Comparison of ENCODE assay signal across 8 cellular contexts in genomic region chr5:119071573-119071874, GRCh38. TPM values are rescaled to one million over a fixed set of nuclear protein-coding genes. Genes with fewer than 3 reads are reported as not detected.
DNase-seq lines count a peak whose midpoint lies in the region; ATAC-seq and TF ChIP-seq lines count a peak whose summit lies in the region.

No MANE protein-coding gene starts in this region.

- WGBS in mammary epithelial cell (ENCODE audit: low coverage, missing lambda C conversion rate): 0% methylated on average over 6 of the region's 18 CpGs
- 0% methylated on average over 18 of the region's 18 CpGs for WGBS in mesenchymal stem cell
- WGBS in urinary bladder: under 1% methylated on average over 18 of the region's 18 CpGs

- DNase-seq in Right ventricle myocardium inferior (ENCODE audit: missing footprints): no peak
- DNase-seq in cardiac septum (ENCODE audit: low spot score): no peak
- no peak for DNase-seq in HL-60 (ENCODE audit: low read depth in 1 of 2, low spot score in 1 of 2)
- no peak for DNase-seq in mammary epithelial cell
- DNase-seq in mesenchymal stem cell: no peak
- DNase-seq in NCI-H1105 (lab: John Stamatoyannopoulos, UW): no peak

- H3K23ac ChIP-seq in mesenchymal stem cell (ENCODE audit: low read length in 2 of 2): peak overlapping the region; percentile 29 to 79

- H3K4me1 ChIP-seq in mammary epithelial cell (ENCODE audit: insufficient read depth, low read length): peaks cover 8% of the 10 kb centered on the region
- peaks cover 7% of the 10 kb centered on the region for H3K4me1 ChIP-seq in mesenchymal stem cell (ENCODE audit: control insufficient read depth, insufficient read depth, low read depth, low read length)
- H3K4me1 ChIP-seq in urinary bladder (ENCODE audit: insufficient read depth): no peaks in the 10 kb centered on the region

- ATAC-seq in Right ventricle myocardium inferior: peak; percentile 15
- ATAC-seq in HG03432 (IDR thresholded peaks at IDR 0.05; ENCODE audit: unreplicated experiment): no peak

- peak overlapping the region in 1 of 2 experiments; percentile 40 for H2BK12ac ChIP-seq in mesenchymal stem cell (ENCODE audit: low read length in 2 of 2)

- H3K14ac ChIP-seq in mesenchymal stem cell (ENCODE audit: low read length in 2 of 2): peak overlapping the region in 1 of 2 experiments; percentile 72

- H3K9ac ChIP-seq in mammary epithelial cell (ENCODE audit: insufficient read depth, low read length) (peak overlapping the region; percentile 89), mesenchymal stem cell (ENCODE audit: low read length) (peak overlapping the region; percentile 99)

- peak overlapping the region; percentile 98 for H2BK120ac ChIP-seq in mesenchymal stem cell (ENCODE audit: low read depth, low read length)

- peak overlapping the region; percentile 93 to 99 for H3K4ac ChIP-seq in mesenchymal stem cell (ENCODE audit: low read depth in 1 of 2, low read length in 2 of 2)

- H4K8ac ChIP-seq in mesenchymal stem cell (ENCODE audit: low read length): peak overlapping the region; percentile 98

- BruUV-seq in mammary epithelial cell (replicated peaks; lab: Mats Ljungman, UMichigan): no TSS peak

- H3K79me1 ChIP-seq in mesenchymal stem cell (replicated peaks; ENCODE audit: low read length, poor library complexity, severe bottlenecking): peaks cover 9% of the 10 kb centered on the region

- H4K20me1 ChIP-seq in mammary epithelial cell (ENCODE audit: insufficient read depth, low read length): no peaks in the 10 kb centered on the region

- peak overlapping the region; percentile 79 for H3K4me3 ChIP-seq in HL-60 (replicated peaks; ENCODE audit: insufficient read depth, low read length)
- H3K4me3 ChIP-seq in mammary epithelial cell (replicated peaks in 1 of 3; ENCODE audit: insufficient read depth in 1 of 3, low read depth in 2 of 3, low read length in 3 of 3): peak overlapping the region; percentile 94 to 98 (median 98)
- peak overlapping the region; percentile 84 to 88 for H3K4me3 ChIP-seq in mesenchymal stem cell (ENCODE audit: insufficient read depth in 1 of 2, low read depth in 1 of 2, low read length in 2 of 2)
- peak overlapping the region; percentile 85 for H3K4me3 ChIP-seq in urinary bladder (ENCODE audit: low read depth, low read length)

- H3K27me3 ChIP-seq in HL-60 (ENCODE audit: insufficient read depth, poor library complexity, severe bottlenecking) (no peaks in the 10 kb centered on the region), mammary epithelial cell (ENCODE audit: insufficient read depth, low read length) (no peaks in the 10 kb centered on the region), mesenchymal stem cell (ENCODE audit: control insufficient read depth in 1 of 2, insufficient read depth in 1 of 2, low read length in 2 of 2) (no peaks in the 10 kb centered on the region)

- H3K18ac ChIP-seq in mesenchymal stem cell (ENCODE audit: low read depth in 1 of 2, low read length in 2 of 2): peak overlapping the region; percentile 85 to 96

- H2BK5ac ChIP-seq in mesenchymal stem cell (ENCODE audit: low read depth, low read length, poor library complexity, severe bottlenecking): no peak overlapping the region

- intact Hi-C loops in Right ventricle myocardium inferior (cut with DNase I) (loop anchor here (1.0 to 2.0 kb wide), 3 partner anchors 83 to 381 kb away; partner anchors contain the start of genes DTWD2 and HSD17B4), cardiac septum (cut with DNase I) (loop anchor here (2.0 to 5.0 kb wide), 3 partner anchors 84 to 381 kb away; partner anchors contain the start of genes DTWD2 and HSD17B4), mammary epithelial cell (cut with micrococcal nuclease) (loop anchor here (1.0 to 5.0 kb wide), 4 partner anchors 83 to 340 kb away; partner anchors contain the start of gene DTWD2)

- CTCF ChIA-PET in mammary epithelial cell (lab: Charles Lee; ENCODE audit: low non-redundant PET): no interaction called here

- H2AFZ ChIP-seq in mammary epithelial cell (ENCODE audit: low read depth, low read length) (peak overlapping the region; percentile 99), mesenchymal stem cell (ENCODE audit: low read depth, low read length) (peak overlapping the region; percentile 97)

- H2BK15ac ChIP-seq in mesenchymal stem cell (ENCODE audit: low read depth, poor library complexity, severe bottlenecking): peak overlapping the region; percentile 83

- H3K36me3 ChIP-seq in mammary epithelial cell (ENCODE audit: insufficient read depth, low read length) (no peaks in the 10 kb centered on the region), mesenchymal stem cell (ENCODE audit: control insufficient read depth in 1 of 2, insufficient read depth in 2 of 2, low read depth in 1 of 2, low read length in 2 of 2) (no peaks in the 10 kb centered on the region), urinary bladder (ENCODE audit: insufficient read depth) (no peaks in the 10 kb centered on the region)

- TF ChIP-seq CTCF in HL-60 (IDR thresholded peaks at IDR 0.05; ENCODE audit: insufficient read depth, low read length): no peak
- TF ChIP-seq CTCF in mammary epithelial cell (conservative IDR thresholded peaks at IDR 0.05 in 1 of 2, IDR thresholded peaks at IDR 0.05 in 1 of 2; ENCODE audit: extremely low read depth in 1 of 2, insufficient read depth in 1 of 2, low read depth in 1 of 2, low read length in 2 of 2): no peak

- peak overlapping the region; percentile 89 for H4K91ac ChIP-seq in mesenchymal stem cell (ENCODE audit: low read length)

- dilution Hi-C loops in mammary epithelial cell (cut with HindIII; ENCODE audit: low sequenced_read_pairs): no loop called here

- in situ Hi-C loops in mammary epithelial cell (cut with MboI; ENCODE audit: low sequenced_read_pairs in 2 of 2): no loop called here

- no peak overlapping the region for H2AK5ac ChIP-seq in mesenchymal stem cell (ENCODE audit: low read length, severe bottlenecking)

- peak overlapping the region; percentile 78 for H3K27ac ChIP-seq in HL-60 (replicated peaks)
- peak overlapping the region; percentile 92 for H3K27ac ChIP-seq in mammary epithelial cell (ENCODE audit: insufficient read depth, low read depth, low read length)
- H3K27ac ChIP-seq in mesenchymal stem cell (ENCODE audit: low read length, poor library complexity, severe bottlenecking): peak overlapping the region; percentile 26
- H3K27ac ChIP-seq in urinary bladder (ENCODE audit: low read depth): peak overlapping the region; percentile 96

- H3K4me2 ChIP-seq in mammary epithelial cell (ENCODE audit: insufficient read depth, low read depth, low read length): peak overlapping the region; percentile 93
- H3K4me2 ChIP-seq in mesenchymal stem cell (ENCODE audit: low read length, poor library complexity, severe bottlenecking): peak overlapping the region; percentile 75

- no peaks in the 10 kb centered on the region for H3K9me3 ChIP-seq in mammary epithelial cell (replicated peaks; ENCODE audit: insufficient read depth, low read length)
- no peaks in the 10 kb centered on the region for H3K9me3 ChIP-seq in mesenchymal stem cell (ENCODE audit: control insufficient read depth, low read length)

- peaks cover 45% of the 10 kb centered on the region for H3K79me2 ChIP-seq in mammary epithelial cell (ENCODE audit: insufficient read depth, low read length)

RNA-seq across cellular contexts. Expression of gene DMXL1, which starts 0.6 kb away (rescaled TPM):
- total RNA-seq in Right ventricle myocardium inferior (22.6 TPM), cardiac septum (28.2 TPM), mammary epithelial cell (10 to 100 TPM; 26.0 to 62.2 TPM), urinary bladder (134 TPM)
- polyA plus RNA-seq in mammary epithelial cell (4.9 TPM), urinary bladder (12.4 TPM)
- polyA minus RNA-seq in mammary epithelial cell: 23.1 TPM
- polyA plus RNA-seq in mesenchymal stem cell (2013, experiment 1 of 2): 10.4 TPM
- polyA plus RNA-seq in mesenchymal stem cell (2013, experiment 2 of 2): 10.3 TPM

Comparison
In these comparisons a context has a peak if more than half of its experiments do, and no peak if none do; other contexts are left out.
1. H3K27ac ChIP-seq: peak in every context shown above with its lines; median percentile 96 in urinary bladder; 92 in mammary epithelial cell; 78 in HL-60; 26 in mesenchymal stem cell.